1 cellular context compared by ENCODE assay signal in the genomic region with DNA sequence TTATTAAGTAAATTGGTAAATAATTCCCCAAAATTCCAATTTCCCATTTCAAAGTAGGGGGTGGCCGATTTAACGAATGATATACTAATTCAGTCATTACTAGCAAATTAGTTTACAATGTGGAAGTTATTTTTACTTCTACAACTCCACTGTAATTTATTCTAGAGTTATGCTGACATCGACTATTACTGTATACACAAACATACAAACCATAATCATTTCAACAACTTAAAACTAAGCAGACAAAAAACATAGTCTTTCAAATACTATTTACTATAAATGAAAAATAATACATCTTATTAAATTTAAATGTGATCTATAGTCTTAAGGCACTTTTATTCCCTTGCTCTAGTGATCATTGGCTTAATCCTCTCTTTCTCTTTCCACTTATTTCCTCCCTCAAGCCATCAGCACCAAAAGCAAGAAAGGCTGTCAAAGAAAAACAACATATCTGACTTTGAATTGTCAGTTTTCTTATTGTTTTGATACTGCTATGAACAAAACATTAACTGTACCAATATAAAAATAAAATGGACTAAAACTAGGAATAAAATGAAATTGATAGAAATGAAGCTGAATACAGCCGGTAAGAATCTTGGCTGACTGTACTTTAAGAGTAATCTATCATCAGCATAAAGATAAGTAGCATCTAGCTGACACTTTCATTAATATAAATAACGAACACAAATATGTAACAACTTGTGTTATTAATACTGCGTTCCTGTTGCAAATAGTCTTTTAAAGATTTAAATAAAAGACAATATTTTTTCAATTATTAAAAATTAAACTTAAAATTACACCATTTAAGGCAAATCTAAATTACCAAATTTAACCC.
TF ChIP-seq lines count a peak whose summit lies in the region.

No MANE protein-coding gene starts in this region.

TF ChIP-seq in SK-N-SH, 30 proteins besides CTCF, POLR2A, EP300 and RAD21 (continued from another document):
- TF ChIP-seq, protein P1, sequence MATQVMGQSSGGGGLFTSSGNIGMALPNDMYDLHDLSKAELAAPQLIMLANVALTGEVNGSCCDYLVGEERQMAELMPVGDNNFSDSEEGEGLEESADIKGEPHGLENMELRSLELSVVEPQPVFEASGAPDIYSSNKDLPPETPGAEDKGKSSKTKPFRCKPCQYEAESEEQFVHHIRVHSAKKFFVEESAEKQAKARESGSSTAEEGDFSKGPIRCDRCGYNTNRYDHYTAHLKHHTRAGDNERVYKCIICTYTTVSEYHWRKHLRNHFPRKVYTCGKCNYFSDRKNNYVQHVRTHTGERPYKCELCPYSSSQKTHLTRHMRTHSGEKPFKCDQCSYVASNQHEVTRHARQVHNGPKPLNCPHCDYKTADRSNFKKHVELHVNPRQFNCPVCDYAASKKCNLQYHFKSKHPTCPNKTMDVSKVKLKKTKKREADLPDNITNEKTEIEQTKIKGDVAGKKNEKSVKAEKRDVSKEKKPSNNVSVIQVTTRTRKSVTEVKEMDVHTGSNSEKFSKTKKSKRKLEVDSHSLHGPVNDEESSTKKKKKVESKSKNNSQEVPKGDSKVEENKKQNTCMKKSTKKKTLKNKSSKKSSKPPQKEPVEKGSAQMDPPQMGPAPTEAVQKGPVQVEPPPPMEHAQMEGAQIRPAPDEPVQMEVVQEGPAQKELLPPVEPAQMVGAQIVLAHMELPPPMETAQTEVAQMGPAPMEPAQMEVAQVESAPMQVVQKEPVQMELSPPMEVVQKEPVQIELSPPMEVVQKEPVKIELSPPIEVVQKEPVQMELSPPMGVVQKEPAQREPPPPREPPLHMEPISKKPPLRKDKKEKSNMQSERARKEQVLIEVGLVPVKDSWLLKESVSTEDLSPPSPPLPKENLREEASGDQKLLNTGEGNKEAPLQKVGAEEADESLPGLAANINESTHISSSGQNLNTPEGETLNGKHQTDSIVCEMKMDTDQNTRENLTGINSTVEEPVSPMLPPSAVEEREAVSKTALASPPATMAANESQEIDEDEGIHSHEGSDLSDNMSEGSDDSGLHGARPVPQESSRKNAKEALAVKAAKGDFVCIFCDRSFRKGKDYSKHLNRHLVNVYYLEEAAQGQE (IDR thresholded peaks at IDR 0.05; ENCODE audit: low read depth, low read length), result no peak
- TF ChIP-seq FOSL2 (IDR thresholded peaks at IDR 0.05; ENCODE audit: borderline replicate concordance, low read depth) (no peak), TCF12 (IDR thresholded peaks at IDR 0.05) (no peak)
